ENCODE assay signal across 18 cellular contexts in the genomic region with DNA sequence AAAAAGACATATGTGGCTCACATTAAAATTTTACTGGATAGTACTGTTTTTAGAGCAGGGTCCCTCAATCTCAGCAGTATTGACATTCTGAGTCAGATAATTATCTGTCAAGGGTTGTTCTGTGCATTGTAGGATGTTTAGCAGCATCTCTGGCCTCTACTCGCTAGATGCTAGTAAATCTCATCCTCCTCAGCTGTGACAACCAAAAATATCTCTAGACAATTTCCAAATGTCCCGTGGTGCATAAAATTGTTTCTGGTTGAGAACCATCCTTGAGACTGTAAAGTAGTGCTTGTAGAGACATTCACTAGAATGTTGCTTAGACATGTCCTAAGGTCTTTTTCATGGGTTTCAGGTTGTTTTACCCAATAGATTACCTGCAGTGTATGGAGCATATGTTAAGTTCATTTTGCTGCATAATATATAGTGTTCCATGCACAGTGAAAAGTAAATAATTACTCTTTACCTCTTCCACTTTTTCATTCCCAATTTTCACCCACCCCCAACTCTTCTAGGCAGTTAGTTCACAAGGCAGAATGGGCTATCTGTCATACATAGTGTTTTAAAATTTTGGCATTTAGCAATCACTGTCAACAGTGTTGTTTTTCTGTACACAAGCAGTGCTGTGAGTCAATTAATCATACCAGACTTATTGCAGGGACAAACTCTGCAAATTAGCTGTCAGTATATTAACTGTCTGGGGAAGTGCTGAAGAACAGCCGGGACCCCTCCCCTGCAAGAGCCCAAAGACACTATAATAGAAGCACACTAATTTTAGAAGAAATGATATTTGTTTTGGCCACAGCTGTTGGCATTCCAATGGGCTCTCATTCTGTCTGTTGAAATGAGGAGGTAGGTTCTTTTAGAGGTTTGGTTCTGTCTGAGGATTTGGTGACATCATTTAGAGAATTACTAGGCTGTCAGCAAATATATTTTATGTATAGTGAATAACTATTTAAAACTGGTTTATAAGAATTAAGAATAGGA.
"Had no signal": no experiment of that assay in that cellular context is flagged by ENCODE, and none has a peak within 500 bp of the region (broad histone marks: within the 10 kb centered on the region; RNA-seq: fewer than 3 reads in every experiment).

No MANE protein-coding gene starts in this region.

- H3K27ac ChIP-seq: esophagus muscularis mucosa, parathyroid adenoma, right lobe of liver, VCaP had no signal

- H3K4me1 ChIP-seq: parathyroid adenoma had no signal

- H3K9ac ChIP-seq: parathyroid adenoma had no signal

- DNase-seq: activated CD4-positive, alpha-beta T cell treated with anti-CD3 and anti-CD28 coated beads, Interleukin-2, amount 50 U/mL, for 1 hour; activated CD8-positive, alpha-beta T cell treated with anti-CD3 and anti-CD28 coated beads, Interleukin-2, amount 10 ng/mL, durations not matched to agents 7 days and 5 days; activated gamma-delta T cell; central memory CD4-positive, alpha-beta T cell; effector memory CD4-positive, alpha-beta T cell; left ventricle myocardium superior; mammary epithelial cell; midbrain; nephron progenitor cell; right lobe of liver; small intestine; stimulated activated CD4-positive, alpha-beta T cell treated with anti-CD3 and anti-CD28 coated beads, Interleukin-2, amount 100 ng/mL, for 24 hours; stimulated activated naive B cell treated with anti-CD40 and anti-IgM and Interleukin-4, amounts not matched to agents 10 μg/mL and 1 μg/mL and 100 μg/mL, for 72 hours had no signal

- H3K79me2 ChIP-seq: parathyroid adenoma had no signal

- H3K27me3 ChIP-seq: esophagus muscularis mucosa, right lobe of liver had no signal

- H2AFZ ChIP-seq: parathyroid adenoma had no signal

- H3K36me3 ChIP-seq: esophagus muscularis mucosa, right lobe of liver had no signal

- H3K4me3 ChIP-seq: esophagus muscularis mucosa, right lobe of liver had no signal

- ATAC-seq: activated CD4-positive, CD25-positive, alpha-beta regulatory T cell treated with anti-CD3 and anti-CD28 coated beads, Interleukin-2, amount 50 U/mL, for 24 hours; activated CD8-positive, alpha-beta T cell treated with anti-CD3 and anti-CD28 coated beads, Interleukin-2, amount 10 ng/mL, durations not matched to agents 7 days and 5 days; left ventricle myocardium superior; SK-N-SH treated with all-trans-retinoic acid at 6 μM for 48 hours; stimulated activated naive B cell treated with anti-CD40 and anti-IgM and Interleukin-4, amounts not matched to agents 10 μg/mL and 1 μg/mL and 100 μg/mL, for 72 hours had no signal
